1 cellular context compared by ENCODE assay signal in genomic region chr1:59289570-59289969, GRCh38.
TF ChIP-seq lines count a peak whose summit lies in the region.

No MANE protein-coding gene starts in this region.

TF ChIP-seq in HCT116, 20 proteins besides CTCF, POLR2A, EP300 and RAD21 (continued from another document):
- TF ChIP-seq TCF7L2 (IDR thresholded peaks at IDR 0.05; ENCODE audit: borderline replicate concordance, extremely low read depth, insufficient read depth, insufficient read length) = no peak
- TF ChIP-seq EZH2 (IDR thresholded peaks at IDR 0.05) = no peak
- TF ChIP-seq ELF1 (IDR thresholded peaks at IDR 0.05; ENCODE audit: borderline replicate concordance, low read depth) = no peak
- TF ChIP-seq SRF (IDR thresholded peaks at IDR 0.05; ENCODE audit: low read depth) = no peak
- no peak for TF ChIP-seq JUND (IDR thresholded peaks at IDR 0.05)
- no peak for TF ChIP-seq REST (IDR thresholded peaks at IDR 0.05; ENCODE audit: low read depth)
- TF ChIP-seq, protein P1, sequence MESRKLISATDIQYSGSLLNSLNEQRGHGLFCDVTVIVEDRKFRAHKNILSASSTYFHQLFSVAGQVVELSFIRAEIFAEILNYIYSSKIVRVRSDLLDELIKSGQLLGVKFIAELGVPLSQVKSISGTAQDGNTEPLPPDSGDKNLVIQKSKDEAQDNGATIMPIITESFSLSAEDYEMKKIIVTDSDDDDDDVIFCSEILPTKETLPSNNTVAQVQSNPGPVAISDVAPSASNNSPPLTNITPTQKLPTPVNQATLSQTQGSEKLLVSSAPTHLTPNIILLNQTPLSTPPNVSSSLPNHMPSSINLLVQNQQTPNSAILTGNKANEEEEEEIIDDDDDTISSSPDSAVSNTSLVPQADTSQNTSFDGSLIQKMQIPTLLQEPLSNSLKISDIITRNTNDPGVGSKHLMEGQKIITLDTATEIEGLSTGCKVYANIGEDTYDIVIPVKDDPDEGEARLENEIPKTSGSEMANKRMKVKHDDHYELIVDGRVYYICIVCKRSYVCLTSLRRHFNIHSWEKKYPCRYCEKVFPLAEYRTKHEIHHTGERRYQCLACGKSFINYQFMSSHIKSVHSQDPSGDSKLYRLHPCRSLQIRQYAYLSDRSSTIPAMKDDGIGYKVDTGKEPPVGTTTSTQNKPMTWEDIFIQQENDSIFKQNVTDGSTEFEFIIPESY (IDR thresholded peaks at IDR 0.05; ENCODE audit: extremely low read depth, insufficient replicate concordance, low read length) = no peak
- TF ChIP-seq, protein P2, sequence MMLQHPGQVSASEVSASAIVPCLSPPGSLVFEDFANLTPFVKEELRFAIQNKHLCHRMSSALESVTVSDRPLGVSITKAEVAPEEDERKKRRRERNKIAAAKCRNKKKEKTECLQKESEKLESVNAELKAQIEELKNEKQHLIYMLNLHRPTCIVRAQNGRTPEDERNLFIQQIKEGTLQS (IDR thresholded peaks at IDR 0.05) = no peak
TF ChIP-seq in HCT116: peak in this region for 0.
